ENCODE assay signal across 10 cellular contexts in the genomic region with DNA sequence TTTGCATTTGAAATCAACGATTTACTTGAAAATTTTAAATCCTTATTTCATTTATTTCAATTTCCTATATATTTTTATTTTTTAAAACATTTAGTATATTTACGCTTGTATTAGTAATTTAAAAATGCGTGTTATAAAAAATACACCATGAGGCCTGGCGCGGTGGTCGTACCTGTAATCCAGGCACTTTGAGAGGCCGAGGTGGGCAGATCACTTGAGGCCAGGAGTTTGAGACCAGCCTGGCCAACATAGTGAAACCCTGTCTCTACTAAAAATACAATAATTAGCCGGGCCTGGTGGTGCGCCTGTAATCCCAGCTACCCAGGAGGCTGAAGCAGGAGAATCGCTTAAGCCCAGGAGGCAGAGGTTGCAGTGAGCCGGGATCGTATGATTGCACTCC. TPM values are rescaled to one million over a fixed set of nuclear protein-coding genes. Genes with fewer than 3 reads are reported as not detected.
"Had no signal": no experiment of that assay in that cellular context is flagged by ENCODE, and none has a peak within 500 bp of the region (broad histone marks: within the 10 kb centered on the region; RNA-seq: fewer than 3 reads in every experiment).

No MANE protein-coding gene starts in this region.

RNA-seq across cellular contexts. Expression of gene MSRB3, which starts 36.8 kb away (rescaled TPM):
- total RNA-seq: activated B cell treated with CpG ODN at 0.5 μM for 24 hours; activated CD4-positive, alpha-beta memory T cell treated with anti-CD3 and anti-CD28 coated beads for 36 hours; activated CD4-positive, alpha-beta memory T cell treated with anti-CD3 and anti-CD28 coated beads, Interleukin-2, amount 10 ng/mL, durations not matched to agents 7 days and 5 days; activated CD4-positive, alpha-beta T cell treated with anti-CD3 and anti-CD28 coated beads, Interleukin-2, amount 10 ng/mL, durations not matched to agents 24 days and 14 days; activated CD4-positive, alpha-beta T cell treated with anti-CD3 and anti-CD28 coated beads, Interleukin-2, amount 10 ng/mL, durations not matched to agents 7 days and 5 days; activated CD8-positive, alpha-beta memory T cell treated with anti-CD3 and anti-CD28 coated beads for 36 hours; activated CD8-positive, alpha-beta memory T cell treated with anti-CD3 and anti-CD28 coated beads, Interleukin-2, amount 10 ng/mL, durations not matched to agents 7 days and 5 days; activated CD8-positive, alpha-beta T cell treated with anti-CD3 and anti-CD28 coated beads for 36 hours; activated CD8-positive, alpha-beta T cell treated with anti-CD3 and anti-CD28 coated beads, Interleukin-2, amount 10 ng/mL, durations not matched to agents 7 days and 5 days; T-helper 2 cell treated with Interferon-gamma antibody and Interleukin-4, amounts not matched to agents 100 ng/mL and 5 ng/mL, for 36 hours had no signal
